In genomic region chr17:37135581-37135980, GRCh38 we compare ENCODE assay signal across 1 cellular context.
TF ChIP-seq lines count a peak whose summit lies in the region.

No MANE protein-coding gene starts in this region.

TF ChIP-seq in SK-N-SH treated with all-trans-retinoic acid at 6 μM for 48 hours, 23 proteins besides CTCF, POLR2A, EP300 and RAD21 (continued from another document):
- no peak for TF ChIP-seq ZFP3 (CRISPR knock-in tag; IDR thresholded peaks at IDR 0.05)
